In the genomic region with DNA sequence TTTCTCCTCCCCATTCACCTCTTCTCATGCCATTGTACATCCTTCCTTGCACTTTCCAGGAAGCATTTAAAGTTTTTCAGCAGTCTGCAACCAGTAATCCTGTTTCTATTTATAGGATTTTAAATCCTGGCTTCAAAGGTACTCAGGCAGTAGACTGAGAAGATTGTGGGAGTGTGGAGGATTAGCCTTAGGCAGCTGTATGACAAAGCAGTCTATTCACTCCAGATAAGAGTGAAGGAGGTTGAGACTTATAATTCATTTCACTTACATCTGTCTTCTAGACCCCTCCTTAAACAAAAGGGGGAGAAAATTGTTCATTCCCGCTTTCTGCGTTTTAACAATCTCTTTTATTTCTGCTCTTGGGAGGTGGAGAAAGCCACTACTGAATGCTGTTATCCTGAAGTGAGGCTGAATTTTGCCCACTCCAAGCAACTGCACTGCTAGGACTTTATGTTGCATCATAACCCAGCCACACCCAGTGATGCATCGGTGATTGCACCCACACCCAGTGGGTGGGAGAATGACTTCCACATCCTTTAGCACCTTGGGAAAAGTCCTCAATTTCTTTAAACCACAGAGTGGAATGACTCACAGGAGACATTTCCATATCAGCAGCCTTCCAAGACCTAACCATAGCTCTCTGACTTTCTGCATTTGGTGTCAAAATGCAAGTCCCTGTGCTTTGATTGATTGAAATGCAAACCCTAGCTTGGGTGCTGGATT, we compare ENCODE assay signal across 8 cellular contexts.
A peak's percentile ranks its signal among the peaks of the same experiment; 100 is the strongest.
DNase-seq lines count a peak whose midpoint lies in the region; ATAC-seq and TF ChIP-seq lines count a peak whose summit lies in the region.

No MANE protein-coding gene starts in this region.

- ATAC-seq in HG02623 (IDR thresholded peaks at IDR 0.05; ENCODE audit: unreplicated experiment) (no peak), HG03565 (IDR thresholded peaks at IDR 0.05; ENCODE audit: unreplicated experiment) (no peak)

- DNase-seq in activated T-cell treated with anti-CD3 and anti-CD28 coated beads, Interleukin-2, amount 50 U/mL, for 48 hours = peak; percentile 26 to 39
- no peak for DNase-seq in activated T-cell treated with anti-CD3 and anti-CD28 coated beads for 4 hours
- DNase-seq in SJSA1 (ENCODE audit: low read depth in 1 of 2, low spot score in 2 of 2) = peak; percentile 77 to 85
- peak; percentile 61 to 75 for DNase-seq in cardiac muscle cell (ENCODE audit: low read depth in 1 of 2, low spot score in 1 of 2)
- peak; percentile 28 for DNase-seq in stomach
- no peak for DNase-seq in GDM1 (lab: John Stamatoyannopoulos, UW)

- no peaks in the 10 kb centered on the region for H3K36me3 ChIP-seq in SJSA1
- no peaks in the 10 kb centered on the region for H3K36me3 ChIP-seq in cardiac muscle cell
- H3K36me3 ChIP-seq in stomach = no peaks in the 10 kb centered on the region

- H3K9me3 ChIP-seq in SJSA1 (replicated peaks) = no peaks in the 10 kb centered on the region
- H3K9me3 ChIP-seq in cardiac muscle cell (ENCODE audit: low read depth) = no peaks in the 10 kb centered on the region
- no peaks in the 10 kb centered on the region for H3K9me3 ChIP-seq in stomach

- H3K27ac ChIP-seq in SJSA1 = peak overlapping the region; percentile 87
- no peak overlapping the region for H3K27ac ChIP-seq in cardiac muscle cell
- no peak overlapping the region for H3K27ac ChIP-seq in stomach

- H3K27me3 ChIP-seq in SJSA1 (replicated peaks) (no peaks in the 10 kb centered on the region), cardiac muscle cell (peaks cover 34% of the 10 kb centered on the region), stomach (no peaks in the 10 kb centered on the region)

- intact Hi-C loops in stomach (cut with DNase I; ENCODE audit: low total_unique reads) = no loop called here

- 47 to 61% (median 59%) methylated on average over 3 of the region's 3 CpGs for WGBS in stomach, 5 donors

- peaks cover 19% of the 10 kb centered on the region for H3K4me1 ChIP-seq in SJSA1 (replicated peaks)
- H3K4me1 ChIP-seq in cardiac muscle cell (ENCODE audit: low read depth) = peaks cover 13% of the 10 kb centered on the region
- H3K4me1 ChIP-seq in stomach = peaks cover 0 to 8% (median 0%) of the 10 kb centered on the region in 4 donors

- TF ChIP-seq POLR2A in stomach (IDR thresholded peaks at IDR 0.05) = no peak

- H3K4me3 ChIP-seq in SJSA1 (no peak overlapping the region), cardiac muscle cell (no peak overlapping the region), stomach (no peak overlapping the region)

- no peak for TF ChIP-seq EP300 in stomach (IDR thresholded peaks at IDR 0.05)

- TF ChIP-seq CTCF in cardiac muscle cell (IDR thresholded peaks at IDR 0.05; ENCODE audit: low read depth, low read length) = no peak
- no peak for TF ChIP-seq CTCF in stomach (IDR thresholded peaks at IDR 0.05)

Comparison
In these comparisons a context has a peak if more than half of its experiments do, and no peak if none do; other contexts are left out.
1. DNase-seq: peak in activated T-cell treated with anti-CD3 and anti-CD28 coated beads, Interleukin-2, amount 50 U/mL, for 48 hours (2 of 2), SJSA1 (2 of 2), cardiac muscle cell (2 of 2) and stomach (single experiment); none in activated T-cell treated with anti-CD3 and anti-CD28 coated beads for 4 hours (single experiment) and GDM1 (single experiment).